Comparison of ENCODE assay signal across 8 cellular contexts in genomic region chr5:176031118-176031510, GRCh38.
A peak's percentile ranks its signal among the peaks of the same experiment; 100 is the strongest.
DNase-seq lines count a peak whose midpoint lies in the region; ATAC-seq and TF ChIP-seq lines count a peak whose summit lies in the region.
"Not testable (repeated sequence)": the region's sequence is repeated elsewhere in the genome, so short reads cannot be mapped to it uniquely, and the experiment has no call there.

No MANE protein-coding gene starts in this region.

- not testable (repeated sequence) for H3K27ac Mint-ChIP-seq in CD8-positive, alpha-beta T cell; activated CD4-positive, alpha-beta T cell treated with anti-CD3 and anti-CD28 coated beads for 36 hours; activated T-cell treated with anti-CD3 and anti-CD28 coated beads, Interleukin-2, amount 50 U/mL, for 24 hours; central memory CD8-positive, alpha-beta T cell (ENCODE audit: low read depth); naive thymus-derived CD8-positive, alpha-beta T cell
- H3K27ac Mint-ChIP-seq in stimulated activated naive CD8-positive, alpha-beta T cell treated with anti-CD3 and anti-CD28 coated beads, Interleukin-15, amount 100 ng/mL, for 72 hours = peak overlapping the region in 1 of 2 donors; percentile 67

- POLR2A ChIA-PET in CD8-positive, alpha-beta T cell (lab: Charles Lee); activated CD4-positive, alpha-beta T cell treated with anti-CD3 and anti-CD28 coated beads for 36 hours (lab: Charles Lee); naive thymus-derived CD8-positive, alpha-beta T cell (lab: Charles Lee): not testable (repeated sequence)

- intact Hi-C loops in CD8-positive, alpha-beta T cell (cut with DNase I, micrococcal nuclease); left colon (cut with DNase I, micrococcal nuclease): not testable (repeated sequence)
- intact Hi-C loops in activated CD4-positive, alpha-beta T cell treated with anti-CD3 and anti-CD28 coated beads for 36 hours (cut with DNase I, micrococcal nuclease) = loop anchor here in 1 of 2 experiments (10.0 kb wide), 1 partner anchor 1574 kb away; the partner anchor contains the start of gene B4GALT7

- peak; percentile 55 for ATAC-seq in CD8-positive, alpha-beta T cell
- peak; percentile 34 for ATAC-seq in activated CD4-positive, alpha-beta T cell treated with anti-CD3 and anti-CD28 coated beads for 36 hours
- peak; percentile 57 for ATAC-seq in central memory CD8-positive, alpha-beta T cell (replicated peaks; ENCODE audit: extremely low read depth, poor library complexity, severe bottlenecking)
- peak; percentile 47 for ATAC-seq in left colon
- ATAC-seq in naive thymus-derived CD8-positive, alpha-beta T cell = peak; percentile 59 to 65
- ATAC-seq in stimulated activated naive CD8-positive, alpha-beta T cell treated with anti-CD3 and anti-CD28 coated beads, Interleukin-15, amount 100 ng/mL, for 72 hours = peak; percentile 45

- peaks cover 12% of the 10 kb centered on the region for H3K4me1 ChIP-seq in CD8-positive, alpha-beta T cell (ENCODE audit: insufficient read depth, low read length)

- not testable (repeated sequence) for DNase-seq in CD8-positive, alpha-beta T cell; activated CD4-positive, alpha-beta T cell treated with anti-CD3 and anti-CD28 coated beads for 36 hours; central memory CD8-positive, alpha-beta T cell (ENCODE audit: low spot score in 2 of 2); left colon; naive thymus-derived CD8-positive, alpha-beta T cell; stimulated activated naive CD8-positive, alpha-beta T cell treated with anti-CD3 and anti-CD28 coated beads, Interleukin-15, amount 100 ng/mL, for 72 hours
- DNase-seq in activated T-cell treated with anti-CD3 and anti-CD28 coated beads, Interleukin-2, amount 50 U/mL, for 24 hours = peak; percentile 16
- peak; percentile 43 for DNase-seq in activated effector memory CD4-positive, alpha-beta T cell treated with anti-CD3 and anti-CD28 coated beads, Interleukin-2, amount 50 U/mL, for 16 hours

- CTCF ChIA-PET in CD8-positive, alpha-beta T cell (lab: Charles Lee); activated CD4-positive, alpha-beta T cell treated with anti-CD3 and anti-CD28 coated beads for 36 hours (lab: Charles Lee): not testable (repeated sequence)

- H3K27ac ChIP-seq in CD8-positive, alpha-beta T cell (ENCODE audit: low read depth, low read length) = not testable (repeated sequence)

- not testable (repeated sequence) for H3K36me3 ChIP-seq in CD8-positive, alpha-beta T cell (ENCODE audit: insufficient read depth, low read length)

- not testable (repeated sequence) for H3K4me3 Mint-ChIP-seq in CD8-positive, alpha-beta T cell; activated CD4-positive, alpha-beta T cell treated with anti-CD3 and anti-CD28 coated beads for 36 hours; activated T-cell treated with anti-CD3 and anti-CD28 coated beads, Interleukin-2, amount 50 U/mL, for 24 hours; central memory CD8-positive, alpha-beta T cell; naive thymus-derived CD8-positive, alpha-beta T cell; stimulated activated naive CD8-positive, alpha-beta T cell treated with anti-CD3 and anti-CD28 coated beads, Interleukin-15, amount 100 ng/mL, for 72 hours

- H3K9me3 Mint-ChIP-seq in CD8-positive, alpha-beta T cell; activated CD4-positive, alpha-beta T cell treated with anti-CD3 and anti-CD28 coated beads for 36 hours (ENCODE audit: low read depth); activated T-cell treated with anti-CD3 and anti-CD28 coated beads, Interleukin-2, amount 50 U/mL, for 24 hours; central memory CD8-positive, alpha-beta T cell; naive thymus-derived CD8-positive, alpha-beta T cell; stimulated activated naive CD8-positive, alpha-beta T cell treated with anti-CD3 and anti-CD28 coated beads, Interleukin-15, amount 100 ng/mL, for 72 hours: not testable (repeated sequence)

- TF ChIP-seq CTCF in CD8-positive, alpha-beta T cell (IDR thresholded peaks at IDR 0.05) = not testable (repeated sequence)

- not testable (repeated sequence) for H3K27me3 ChIP-seq in CD8-positive, alpha-beta T cell (ENCODE audit: insufficient read depth, low read length)

- H3K9me3 ChIP-seq in CD8-positive, alpha-beta T cell (ENCODE audit: low read length) = not testable (repeated sequence)

- H3K4me1 Mint-ChIP-seq in CD8-positive, alpha-beta T cell (ENCODE audit: low read depth) = peaks cover 11% of the 10 kb centered on the region
- peaks cover 10% of the 10 kb centered on the region for H3K4me1 Mint-ChIP-seq in activated CD4-positive, alpha-beta T cell treated with anti-CD3 and anti-CD28 coated beads for 36 hours
- H3K4me1 Mint-ChIP-seq in activated T-cell treated with anti-CD3 and anti-CD28 coated beads, Interleukin-2, amount 50 U/mL, for 24 hours (ENCODE audit: low read depth) = peaks cover 11% of the 10 kb centered on the region
- not testable (repeated sequence) for H3K4me1 Mint-ChIP-seq in central memory CD8-positive, alpha-beta T cell
- peaks cover 8 to 11% (median 11%) of the 10 kb centered on the region in 4 donors for H3K4me1 Mint-ChIP-seq in naive thymus-derived CD8-positive, alpha-beta T cell
- H3K4me1 Mint-ChIP-seq in stimulated activated naive CD8-positive, alpha-beta T cell treated with anti-CD3 and anti-CD28 coated beads, Interleukin-15, amount 100 ng/mL, for 72 hours = peaks cover 13% of the 10 kb centered on the region

- H3K27me3 Mint-ChIP-seq in CD8-positive, alpha-beta T cell (ENCODE audit: low read depth); activated CD4-positive, alpha-beta T cell treated with anti-CD3 and anti-CD28 coated beads for 36 hours; activated T-cell treated with anti-CD3 and anti-CD28 coated beads, Interleukin-2, amount 50 U/mL, for 24 hours; central memory CD8-positive, alpha-beta T cell; naive thymus-derived CD8-positive, alpha-beta T cell; stimulated activated naive CD8-positive, alpha-beta T cell treated with anti-CD3 and anti-CD28 coated beads, Interleukin-15, amount 100 ng/mL, for 72 hours: not testable (repeated sequence)

- H3K4me3 ChIP-seq in CD8-positive, alpha-beta T cell (ENCODE audit: low read depth, low read length) = not testable (repeated sequence)

- H3K36me3 Mint-ChIP-seq in CD8-positive, alpha-beta T cell; activated CD4-positive, alpha-beta T cell treated with anti-CD3 and anti-CD28 coated beads for 36 hours (ENCODE audit: low read depth); activated T-cell treated with anti-CD3 and anti-CD28 coated beads, Interleukin-2, amount 50 U/mL, for 24 hours (ENCODE audit: low read depth); central memory CD8-positive, alpha-beta T cell (ENCODE audit: insufficient read depth); naive thymus-derived CD8-positive, alpha-beta T cell: not testable (repeated sequence)
